Comparison of ENCODE assay signal across 14 cellular contexts in the genomic region with DNA sequence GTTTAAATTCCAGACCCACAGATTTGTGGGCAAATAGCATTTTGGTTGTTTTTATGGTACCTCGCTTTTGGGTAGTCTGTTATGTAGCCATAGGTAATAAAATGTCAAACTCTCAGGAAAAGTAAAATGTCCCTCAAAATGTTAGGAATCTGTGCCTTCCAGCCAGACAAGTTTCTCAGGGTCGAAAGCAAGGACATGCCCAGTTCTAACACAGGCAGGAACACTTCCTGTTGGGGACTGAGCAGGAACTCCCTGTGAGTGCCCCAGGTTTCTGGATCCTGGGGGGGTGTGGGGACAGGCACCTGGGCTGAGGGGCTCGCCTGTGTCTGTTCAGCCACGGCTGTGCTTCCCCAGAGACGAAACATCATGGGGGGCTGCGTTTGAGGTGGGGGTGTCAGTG.
A peak's percentile ranks its signal among the peaks of the same experiment; 100 is the strongest.
DNase-seq lines count a peak whose midpoint lies in the region; TF ChIP-seq lines count a peak whose summit lies in the region.
"Had no signal": no experiment of that assay in that cellular context is flagged by ENCODE, and none has a peak within 500 bp of the region (broad histone marks: within the 10 kb centered on the region; RNA-seq: fewer than 3 reads in every experiment).

No MANE protein-coding gene starts in this region.

- H3K27ac Mint-ChIP-seq in Caco-2 (ENCODE audit: unreplicated experiment), result peak overlapping the region; percentile 36

- no peaks in the 10 kb centered on the region for H3K36me3 Mint-ChIP-seq in Caco-2 (ENCODE audit: insufficient read depth, unreplicated experiment)
- H3K36me3 Mint-ChIP-seq: CD4-positive, alpha-beta memory T cell had no signal

- H3K27ac ChIP-seq in PC-9 (peak overlapping the region; percentile 18; the same call in 1 of the 2 replicates), esophagus muscularis mucosa (replicated peaks in 1 of 4) (no peak overlapping the region), skeletal muscle tissue (ENCODE audit: low read depth, low read length) (peak overlapping the region; percentile 44)

- H3K4me1 Mint-ChIP-seq in Caco-2 (ENCODE audit: low read depth, unreplicated experiment), result peaks cover 7% of the 10 kb centered on the region

- no peaks in the 10 kb centered on the region for H4K20me1 ChIP-seq in PC-9 (ENCODE audit: insufficient read depth)

- BruUV-seq in Caco-2 (replicated peaks; lab: Mats Ljungman, UMichigan) (no TSS peak), PC-9 (replicated peaks; lab: Mats Ljungman, UMichigan) (no TSS peak)

- no peaks in the 10 kb centered on the region for H3K9me2 ChIP-seq in PC-9 (ENCODE audit: insufficient read depth)

- DNase-seq in Caco-2 (no peak), PC-9 (peak in 1 of 2 experiments; percentile 65), esophagus muscularis mucosa (ENCODE audit: extremely low spot score) (peak; percentile 62), NCI-H524 (lab: John Stamatoyannopoulos, UW) (no peak), cerebellar cortex (ENCODE audit: low spot score) (no peak), OCI-M2 (lab: John Stamatoyannopoulos, UW; ENCODE audit: unreplicated experiment) (no peak)
- DNase-seq: Calu3; CD4-positive, alpha-beta memory T cell; KBM-7; NCI-H187; NCI-H226; NCI-H524 treated with DMSO at 0.1 percent for 48 hours had no signal

- POLR2A ChIA-PET in Caco-2 (lab: Charles Lee) (no interaction called here), PC-9 (lab: Charles Lee; ENCODE audit: unreplicated experiment) (no interaction called here)

- TF ChIP-seq CTCF in Caco-2 (IDR thresholded peaks at IDR 0.05; ENCODE audit: insufficient read depth in 1 of 2, low read depth in 1 of 2, low read length in 1 of 2, severe bottlenecking in 1 of 2, unreplicated experiment in 1 of 2) (no peak), PC-9 (conservative IDR thresholded peaks at IDR 0.05) (no peak), esophagus muscularis mucosa (IDR thresholded peaks at IDR 0.05) (no peak)

- H2AFZ ChIP-seq in PC-9, result no peak overlapping the region

- no peak overlapping the region for H3K4me3 Mint-ChIP-seq in Caco-2 (ENCODE audit: unreplicated experiment)
- H3K4me3 Mint-ChIP-seq: CD4-positive, alpha-beta memory T cell had no signal

- H3K9ac ChIP-seq in skeletal muscle tissue (ENCODE audit: low read depth in 1 of 3, low read length in 3 of 3), result no peak overlapping the region

- H3K27me3 Mint-ChIP-seq in Caco-2 (ENCODE audit: insufficient read depth, unreplicated experiment), result no peaks in the 10 kb centered on the region
- H3K27me3 Mint-ChIP-seq: CD4-positive, alpha-beta memory T cell had no signal

- H3K9me3 ChIP-seq in Caco-2 (no peaks in the 10 kb centered on the region), PC-9 (ENCODE audit: insufficient read depth, low read depth) (no peaks in the 10 kb centered on the region), esophagus muscularis mucosa (no peaks in the 10 kb centered on the region), skeletal muscle tissue (ENCODE audit: control insufficient read depth in 3 of 3, low read length in 3 of 3) (no peaks in the 10 kb centered on the region)
- H3K9me3 ChIP-seq: A549 had no signal

- CTCF ChIA-PET in Caco-2 (lab: Charles Lee), result no interaction called here
- CTCF ChIA-PET in PC-9 (lab: Charles Lee), result no interaction called here

- TF ChIP-seq EP300 in esophagus muscularis mucosa (IDR thresholded peaks at IDR 0.05), result no peak

- intact Hi-C loops in Caco-2 (cut with micrococcal nuclease; ENCODE audit: unreplicated experiment) (no loop called here), PC-9 (cut with micrococcal nuclease; ENCODE audit: unreplicated experiment) (no loop called here), esophagus muscularis mucosa (cut with DNase I) (no loop called here)

- peaks cover 6% of the 10 kb centered on the region; the same call in 1 of the 2 replicates for H3K4me1 ChIP-seq in Caco-2
- H3K4me1 ChIP-seq in PC-9 (replicated peaks; ENCODE audit: insufficient read depth), result peaks cover 48% of the 10 kb centered on the region
- peaks cover 6 to 21% (median 15%) of the 10 kb centered on the region in 4 donors for H3K4me1 ChIP-seq in esophagus muscularis mucosa
- peaks cover 11 to 32% (median 15%) of the 10 kb centered on the region in 3 donors for H3K4me1 ChIP-seq in skeletal muscle tissue (ENCODE audit: control insufficient read depth in 3 of 3, insufficient read depth in 3 of 3, low read length in 3 of 3)

- no peaks in the 10 kb centered on the region for H3K36me3 ChIP-seq in Caco-2 (ENCODE audit: control insufficient read depth, insufficient read depth, low read length)
- H3K36me3 ChIP-seq in PC-9 (ENCODE audit: low read depth), result no peaks in the 10 kb centered on the region
- no peaks in the 10 kb centered on the region for H3K36me3 ChIP-seq in esophagus muscularis mucosa
- no peaks in the 10 kb centered on the region for H3K36me3 ChIP-seq in skeletal muscle tissue (ENCODE audit: control insufficient read depth in 3 of 3, insufficient read depth in 3 of 3, low read length in 3 of 3)

- H3K9me3 Mint-ChIP-seq in Caco-2 (ENCODE audit: unreplicated experiment), result no peaks in the 10 kb centered on the region
- H3K9me3 Mint-ChIP-seq: CD4-positive, alpha-beta memory T cell had no signal

- no peaks in the 10 kb centered on the region for H3K27me3 ChIP-seq in Caco-2 (replicated peaks; ENCODE audit: control insufficient read depth, insufficient read depth, low read length)
- H3K27me3 ChIP-seq in PC-9 (ENCODE audit: insufficient read depth, low read depth), result no peaks in the 10 kb centered on the region
- H3K27me3 ChIP-seq in esophagus muscularis mucosa, result no peaks in the 10 kb centered on the region
- H3K27me3 ChIP-seq in skeletal muscle tissue (ENCODE audit: control insufficient read depth in 3 of 3, insufficient read depth in 3 of 3, low read length in 3 of 3), result no peaks in the 10 kb centered on the region

- WGBS in esophagus muscularis mucosa, result 64% methylated on average over 5 of the region's 6 CpGs

- peaks cover 24% of the 10 kb centered on the region for H3F3A ChIP-seq in PC-9 (ENCODE audit: insufficient read depth, low read depth)

- no peaks in the 10 kb centered on the region for H3K79me2 ChIP-seq in PC-9 (ENCODE audit: low read depth)

- H3K4me3 ChIP-seq in Caco-2 (ENCODE audit: low read depth, low read length), result no peak overlapping the region
- no peak overlapping the region for H3K4me3 ChIP-seq in PC-9
- no peak overlapping the region for H3K4me3 ChIP-seq in esophagus muscularis mucosa
- H3K4me3 ChIP-seq in skeletal muscle tissue (ENCODE audit: low read length in 3 of 3), result no peak overlapping the region
- H3K4me3 ChIP-seq: A549 had no signal

- no peak for TF ChIP-seq POLR2A in esophagus muscularis mucosa (IDR thresholded peaks at IDR 0.05; ENCODE audit: low read depth)

- peak overlapping the region; percentile 24 for H3K4me2 ChIP-seq in PC-9
- H3K4me2 ChIP-seq: A549 had no signal

Comparison
In these comparisons a context has a peak if more than half of its experiments do, and no peak if none do; other contexts are left out.
1. H3K27ac ChIP-seq: peak in PC-9 (single experiment) and skeletal muscle tissue (single experiment); none in esophagus muscularis mucosa (0 of 4).